Comparison of ENCODE assay signal across 9 cellular contexts in the genomic region with DNA sequence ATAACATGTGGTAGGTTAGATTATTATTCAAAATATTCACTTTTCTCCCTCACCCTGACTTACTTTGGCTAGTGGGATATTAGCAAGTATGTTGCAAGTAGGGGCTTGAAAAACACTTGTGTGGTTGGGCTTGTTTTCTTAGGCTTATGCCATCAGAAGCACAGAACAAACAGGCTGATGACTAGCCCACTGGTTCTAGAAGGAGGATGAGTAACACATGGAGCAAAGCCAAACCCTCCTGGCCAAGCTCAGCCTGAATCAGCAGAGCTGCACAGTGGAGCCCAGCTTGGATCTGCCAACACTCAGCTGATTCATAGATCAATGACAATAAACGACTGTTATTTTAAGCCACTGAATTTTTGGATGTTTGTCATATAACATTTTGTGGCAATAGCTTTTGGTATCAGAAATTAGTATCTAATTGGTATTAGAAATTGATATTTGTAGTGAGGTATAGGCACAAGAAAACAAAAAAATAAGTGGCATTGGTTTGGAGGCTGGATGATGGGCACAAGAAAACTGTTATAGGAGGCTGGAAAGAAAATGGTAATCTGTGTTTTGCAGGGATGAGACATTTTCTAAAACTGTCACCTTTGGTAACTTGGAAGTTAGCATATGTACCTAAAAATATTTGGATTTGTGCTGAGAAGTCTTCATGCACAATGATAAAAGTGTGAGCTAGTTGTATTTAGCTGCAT. TPM values are rescaled to one million over a fixed set of nuclear protein-coding genes. Genes with fewer than 3 reads are reported as not detected.
DNase-seq lines count a peak whose midpoint lies in the region; ATAC-seq and TF ChIP-seq lines count a peak whose summit lies in the region.
"Had no signal": no experiment of that assay in that cellular context is flagged by ENCODE, and none has a peak within 500 bp of the region (broad histone marks: within the 10 kb centered on the region; RNA-seq: fewer than 3 reads in every experiment).

No MANE protein-coding gene starts in this region.

- ATAC-seq in GM21825 (IDR thresholded peaks at IDR 0.05; ENCODE audit: unreplicated experiment): no peak

- H3K27ac ChIP-seq in spleen: no peak overlapping the region

- H3K4me3 ChIP-seq in epithelial cell of esophagus (ENCODE audit: low read length): no peak overlapping the region
- H3K4me3 ChIP-seq in spleen: no peak overlapping the region

- H3K4me1 ChIP-seq in spleen: no peaks in the 10 kb centered on the region

- TF ChIP-seq POLR2A in spleen (IDR thresholded peaks at IDR 0.05): no peak

- no peaks in the 10 kb centered on the region for H3K36me3 ChIP-seq in spleen

- no peaks in the 10 kb centered on the region for H3K9me3 ChIP-seq in spleen

- intact Hi-C loops in spleen (cut with DNase I; ENCODE audit: low total_unique reads): no loop called here

- DNase-seq in Ammon's horn (ENCODE audit: low spot score): peak; percentile 95
- DNase-seq in NCI-H69 (lab: John Stamatoyannopoulos, UW): peak; percentile 62
- DNase-seq in epithelial cell of esophagus (ENCODE audit: low read depth): peak; percentile 99
- DNase-seq in non-pigmented ciliary epithelial cell (ENCODE audit: low read depth): peak; percentile 94
- no peak for DNase-seq in SKM-1 (lab: John Stamatoyannopoulos, UW; ENCODE audit: unreplicated experiment)
- DNase-seq in activated naive CD4-positive, alpha-beta T cell treated with anti-CD3 and anti-CD28 coated beads, Interleukin-2, amount 50 U/mL, for 16 hours: no peak
- DNase-seq in spleen: no peak
- DNase-seq: NCI-H1436 treated with DMSO at 0.1 percent for 48 hours had no signal

- H3K27me3 ChIP-seq in spleen (replicated peaks in 1 of 7): no peaks in the 10 kb centered on the region

- TF ChIP-seq CTCF in epithelial cell of esophagus (IDR thresholded peaks at IDR 0.05; ENCODE audit: insufficient read depth, low read depth, low read length, missing control alignments) (no peak), spleen (IDR thresholded peaks at IDR 0.05 in 8 of 11, conservative IDR thresholded peaks at IDR 0.05 in 3 of 11) (no peak)

- WGBS in spleen, 5 donors: 43 to 86% (median 84%) methylated on average over 1 of the region's 1 CpG

RNA-seq across cellular contexts. Expression of a gene that starts 46.1 kb away (rescaled TPM):
- 10 to 100 TPM in 2 of 7 donors, 1 to 10 TPM in 5; 4.8 to 13.8 (median 8.1) TPM for total RNA-seq in spleen
- polyA plus RNA-seq in spleen: 1 to 10 TPM; 1.6 to 2.5 (median 1.8) TPM

Comparison
In these comparisons a context has a peak if more than half of its experiments do, and no peak if none do; other contexts are left out.
1. DNase-seq: peak in Ammon's horn (single experiment), NCI-H69 (single experiment), epithelial cell of esophagus (single experiment) and non-pigmented ciliary epithelial cell (single experiment); none in SKM-1 (single experiment), activated naive CD4-positive, alpha-beta T cell treated with anti-CD3 and anti-CD28 coated beads, Interleukin-2, amount 50 U/mL, for 16 hours (single experiment) and spleen (single experiment).